1 cellular context compared by ENCODE assay signal in the genomic region with DNA sequence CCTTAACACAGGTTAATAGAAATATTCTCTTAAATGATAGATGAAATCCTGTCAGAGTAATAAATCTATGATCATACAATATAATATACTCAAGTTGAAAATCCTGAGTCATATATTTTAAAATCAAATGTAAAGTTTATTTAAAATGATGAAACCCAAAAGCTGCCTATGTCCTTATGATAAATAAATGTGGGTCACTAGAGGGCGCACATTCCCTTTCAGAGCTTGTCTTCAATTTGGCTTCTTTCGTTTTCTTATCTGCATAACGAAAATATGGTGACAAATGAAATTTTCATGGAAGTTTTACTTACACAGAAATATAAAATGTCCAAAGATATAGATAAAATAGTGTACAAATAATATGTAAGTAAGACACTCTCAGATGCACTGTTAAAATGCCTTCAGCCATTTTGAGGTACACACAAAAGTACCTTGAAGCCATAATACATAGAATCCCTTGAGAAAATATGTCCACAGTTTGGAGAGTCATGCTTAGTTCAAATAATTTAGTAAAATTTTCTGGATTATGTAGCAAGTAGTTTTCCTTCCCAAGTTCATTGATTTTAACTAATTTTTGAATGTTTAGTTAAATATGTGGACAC.
TF ChIP-seq lines count a peak whose summit lies in the region.

No MANE protein-coding gene starts in this region.

TF ChIP-seq in H1, 55 proteins besides CTCF, POLR2A, EP300 and RAD21 (continued from another document):
- TF ChIP-seq, protein P1, sequence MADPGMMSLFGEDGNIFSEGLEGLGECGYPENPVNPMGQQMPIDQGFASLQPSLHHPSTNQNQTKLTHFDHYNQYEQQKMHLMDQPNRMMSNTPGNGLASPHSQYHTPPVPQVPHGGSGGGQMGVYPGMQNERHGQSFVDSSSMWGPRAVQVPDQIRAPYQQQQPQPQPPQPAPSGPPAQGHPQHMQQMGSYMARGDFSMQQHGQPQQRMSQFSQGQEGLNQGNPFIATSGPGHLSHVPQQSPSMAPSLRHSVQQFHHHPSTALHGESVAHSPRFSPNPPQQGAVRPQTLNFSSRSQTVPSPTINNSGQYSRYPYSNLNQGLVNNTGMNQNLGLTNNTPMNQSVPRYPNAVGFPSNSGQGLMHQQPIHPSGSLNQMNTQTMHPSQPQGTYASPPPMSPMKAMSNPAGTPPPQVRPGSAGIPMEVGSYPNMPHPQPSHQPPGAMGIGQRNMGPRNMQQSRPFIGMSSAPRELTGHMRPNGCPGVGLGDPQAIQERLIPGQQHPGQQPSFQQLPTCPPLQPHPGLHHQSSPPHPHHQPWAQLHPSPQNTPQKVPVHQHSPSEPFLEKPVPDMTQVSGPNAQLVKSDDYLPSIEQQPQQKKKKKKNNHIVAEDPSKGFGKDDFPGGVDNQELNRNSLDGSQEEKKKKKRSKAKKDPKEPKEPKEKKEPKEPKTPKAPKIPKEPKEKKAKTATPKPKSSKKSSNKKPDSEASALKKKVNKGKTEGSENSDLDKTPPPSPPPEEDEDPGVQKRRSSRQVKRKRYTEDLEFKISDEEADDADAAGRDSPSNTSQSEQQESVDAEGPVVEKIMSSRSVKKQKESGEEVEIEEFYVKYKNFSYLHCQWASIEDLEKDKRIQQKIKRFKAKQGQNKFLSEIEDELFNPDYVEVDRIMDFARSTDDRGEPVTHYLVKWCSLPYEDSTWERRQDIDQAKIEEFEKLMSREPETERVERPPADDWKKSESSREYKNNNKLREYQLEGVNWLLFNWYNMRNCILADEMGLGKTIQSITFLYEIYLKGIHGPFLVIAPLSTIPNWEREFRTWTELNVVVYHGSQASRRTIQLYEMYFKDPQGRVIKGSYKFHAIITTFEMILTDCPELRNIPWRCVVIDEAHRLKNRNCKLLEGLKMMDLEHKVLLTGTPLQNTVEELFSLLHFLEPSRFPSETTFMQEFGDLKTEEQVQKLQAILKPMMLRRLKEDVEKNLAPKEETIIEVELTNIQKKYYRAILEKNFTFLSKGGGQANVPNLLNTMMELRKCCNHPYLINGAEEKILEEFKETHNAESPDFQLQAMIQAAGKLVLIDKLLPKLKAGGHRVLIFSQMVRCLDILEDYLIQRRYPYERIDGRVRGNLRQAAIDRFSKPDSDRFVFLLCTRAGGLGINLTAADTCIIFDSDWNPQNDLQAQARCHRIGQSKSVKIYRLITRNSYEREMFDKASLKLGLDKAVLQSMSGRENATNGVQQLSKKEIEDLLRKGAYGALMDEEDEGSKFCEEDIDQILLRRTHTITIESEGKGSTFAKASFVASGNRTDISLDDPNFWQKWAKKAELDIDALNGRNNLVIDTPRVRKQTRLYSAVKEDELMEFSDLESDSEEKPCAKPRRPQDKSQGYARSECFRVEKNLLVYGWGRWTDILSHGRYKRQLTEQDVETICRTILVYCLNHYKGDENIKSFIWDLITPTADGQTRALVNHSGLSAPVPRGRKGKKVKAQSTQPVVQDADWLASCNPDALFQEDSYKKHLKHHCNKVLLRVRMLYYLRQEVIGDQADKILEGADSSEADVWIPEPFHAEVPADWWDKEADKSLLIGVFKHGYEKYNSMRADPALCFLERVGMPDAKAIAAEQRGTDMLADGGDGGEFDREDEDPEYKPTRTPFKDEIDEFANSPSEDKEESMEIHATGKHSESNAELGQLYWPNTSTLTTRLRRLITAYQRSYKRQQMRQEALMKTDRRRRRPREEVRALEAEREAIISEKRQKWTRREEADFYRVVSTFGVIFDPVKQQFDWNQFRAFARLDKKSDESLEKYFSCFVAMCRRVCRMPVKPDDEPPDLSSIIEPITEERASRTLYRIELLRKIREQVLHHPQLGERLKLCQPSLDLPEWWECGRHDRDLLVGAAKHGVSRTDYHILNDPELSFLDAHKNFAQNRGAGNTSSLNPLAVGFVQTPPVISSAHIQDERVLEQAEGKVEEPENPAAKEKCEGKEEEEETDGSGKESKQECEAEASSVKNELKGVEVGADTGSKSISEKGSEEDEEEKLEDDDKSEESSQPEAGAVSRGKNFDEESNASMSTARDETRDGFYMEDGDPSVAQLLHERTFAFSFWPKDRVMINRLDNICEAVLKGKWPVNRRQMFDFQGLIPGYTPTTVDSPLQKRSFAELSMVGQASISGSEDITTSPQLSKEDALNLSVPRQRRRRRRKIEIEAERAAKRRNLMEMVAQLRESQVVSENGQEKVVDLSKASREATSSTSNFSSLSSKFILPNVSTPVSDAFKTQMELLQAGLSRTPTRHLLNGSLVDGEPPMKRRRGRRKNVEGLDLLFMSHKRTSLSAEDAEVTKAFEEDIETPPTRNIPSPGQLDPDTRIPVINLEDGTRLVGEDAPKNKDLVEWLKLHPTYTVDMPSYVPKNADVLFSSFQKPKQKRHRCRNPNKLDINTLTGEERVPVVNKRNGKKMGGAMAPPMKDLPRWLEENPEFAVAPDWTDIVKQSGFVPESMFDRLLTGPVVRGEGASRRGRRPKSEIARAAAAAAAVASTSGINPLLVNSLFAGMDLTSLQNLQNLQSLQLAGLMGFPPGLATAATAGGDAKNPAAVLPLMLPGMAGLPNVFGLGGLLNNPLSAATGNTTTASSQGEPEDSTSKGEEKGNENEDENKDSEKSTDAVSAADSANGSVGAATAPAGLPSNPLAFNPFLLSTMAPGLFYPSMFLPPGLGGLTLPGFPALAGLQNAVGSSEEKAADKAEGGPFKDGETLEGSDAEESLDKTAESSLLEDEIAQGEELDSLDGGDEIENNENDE (IDR thresholded peaks at IDR 0.05; ENCODE audit: insufficient replicate concordance, low read length): no peak
- TF ChIP-seq EGR1 (IDR thresholded peaks at IDR 0.05; ENCODE audit: borderline replicate concordance, low read depth, low read length) (no peak), CHD1 (IDR thresholded peaks at IDR 0.05; ENCODE audit: low read depth, low read length) (no peak), TAF7 (optimal IDR thresholded peaks at IDR 0.05; ENCODE audit: borderline replicate concordance, low read depth, low read length) (no peak), SIN3A (conservative IDR thresholded peaks at IDR 0.05 in 1 of 2, IDR thresholded peaks at IDR 0.05 in 1 of 2; ENCODE audit: low read depth in 1 of 2, low read length in 2 of 2) (no peak)
